10 cellular contexts compared by ENCODE assay signal in genomic region chr2:46812381-46813024, GRCh38.
DNase-seq lines count a peak whose midpoint lies in the region; ATAC-seq and TF ChIP-seq lines count a peak whose summit lies in the region.
"Had no signal": no experiment of that assay in that cellular context is flagged by ENCODE, and none has a peak within 500 bp of the region (broad histone marks: within the 10 kb centered on the region; RNA-seq: fewer than 3 reads in every experiment).

No MANE protein-coding gene starts in this region.

- H3K36me3 Mint-ChIP-seq in activated CD8-positive, alpha-beta T cell treated with anti-CD3 and anti-CD28 coated beads, Interleukin-2, amount 10 ng/mL, durations not matched to agents 7 days and 5 days (ENCODE audit: low read depth), result no peaks in the 10 kb centered on the region
- no peaks in the 10 kb centered on the region for H3K36me3 Mint-ChIP-seq in activated CD8-positive, alpha-beta T cell treated with anti-CD3 and anti-CD28 coated beads for 36 hours (ENCODE audit: low read depth)

- POLR2A ChIA-PET in activated CD8-positive, alpha-beta T cell treated with anti-CD3 and anti-CD28 coated beads, Interleukin-2, amount 10 ng/mL, durations not matched to agents 7 days and 5 days (lab: Charles Lee), result no interaction called here
- POLR2A ChIA-PET in activated CD8-positive, alpha-beta T cell treated with anti-CD3 and anti-CD28 coated beads for 36 hours (lab: Charles Lee), result no interaction called here

- no peak overlapping the region for H3K27ac Mint-ChIP-seq in activated CD8-positive, alpha-beta T cell treated with anti-CD3 and anti-CD28 coated beads, Interleukin-2, amount 10 ng/mL, durations not matched to agents 7 days and 5 days
- H3K27ac Mint-ChIP-seq in activated CD8-positive, alpha-beta T cell treated with anti-CD3 and anti-CD28 coated beads for 36 hours, result no peak overlapping the region

- peak overlapping the region in 3 of 4 donors; percentile 14 to 27 (median 21) for H3K4me3 ChIP-seq in esophagus muscularis mucosa
- no peak overlapping the region for H3K4me3 ChIP-seq in vagina

- no peaks in the 10 kb centered on the region for H3K9me3 ChIP-seq in esophagus muscularis mucosa
- no peaks in the 10 kb centered on the region for H3K9me3 ChIP-seq in vagina

- no peaks in the 10 kb centered on the region for H3K4me1 Mint-ChIP-seq in activated CD8-positive, alpha-beta T cell treated with anti-CD3 and anti-CD28 coated beads, Interleukin-2, amount 10 ng/mL, durations not matched to agents 7 days and 5 days (ENCODE audit: low read depth)
- no peaks in the 10 kb centered on the region for H3K4me1 Mint-ChIP-seq in activated CD8-positive, alpha-beta T cell treated with anti-CD3 and anti-CD28 coated beads for 36 hours (ENCODE audit: low read depth)

- TF ChIP-seq POLR2A in esophagus muscularis mucosa (IDR thresholded peaks at IDR 0.05; ENCODE audit: low read depth) (no peak), vagina (IDR thresholded peaks at IDR 0.05) (no peak)

- H3K27me3 ChIP-seq in esophagus muscularis mucosa, result no peaks in the 10 kb centered on the region
- H3K27me3 ChIP-seq in vagina, result no peaks in the 10 kb centered on the region

- peak overlapping the region; percentile 80 to 89 (median 82) for H3K27ac ChIP-seq in esophagus muscularis mucosa (replicated peaks in 1 of 4)
- peak overlapping the region; percentile 72 for H3K27ac ChIP-seq in vagina

- peak; percentile 1 for TF ChIP-seq EP300 in esophagus muscularis mucosa (IDR thresholded peaks at IDR 0.05)

- 20% methylated on average over 10 of the region's 10 CpGs for WGBS in esophagus muscularis mucosa

- H3K27me3 Mint-ChIP-seq in activated CD8-positive, alpha-beta T cell treated with anti-CD3 and anti-CD28 coated beads, Interleukin-2, amount 10 ng/mL, durations not matched to agents 7 days and 5 days (ENCODE audit: low read depth), result peaks cover 17% of the 10 kb centered on the region
- H3K27me3 Mint-ChIP-seq in activated CD8-positive, alpha-beta T cell treated with anti-CD3 and anti-CD28 coated beads for 36 hours, result peaks cover 6% of the 10 kb centered on the region

- H3K36me3 ChIP-seq in esophagus muscularis mucosa, result no peaks in the 10 kb centered on the region
- H3K36me3 ChIP-seq in vagina, result no peaks in the 10 kb centered on the region

- H3K4me1 ChIP-seq in esophagus muscularis mucosa (peaks cover 58 to 66% (median 66%) of the 10 kb centered on the region in 4 donors), vagina (peaks cover 52% of the 10 kb centered on the region)

- intact Hi-C loops in activated CD8-positive, alpha-beta T cell treated with anti-CD3 and anti-CD28 coated beads for 36 hours (cut with micrococcal nuclease), result no loop called here
- intact Hi-C loops in esophagus muscularis mucosa (cut with DNase I) (loop anchor here (5.0 kb wide), 1 partner anchor 65 kb away; no protein-coding TSS in a partner anchor), vagina (cut with DNase I) (loop anchor here (5.0 to 10.0 kb wide), 2 partner anchors 62 to 875 kb away; no protein-coding TSS in a partner anchor)

- ATAC-seq in activated CD8-positive, alpha-beta T cell treated with anti-CD3 and anti-CD28 coated beads, Interleukin-2, amount 10 ng/mL, durations not matched to agents 7 days and 5 days, result no peak
- ATAC-seq in activated CD8-positive, alpha-beta T cell treated with anti-CD3 and anti-CD28 coated beads for 36 hours, result no peak
- no peak for ATAC-seq in HG02763 (IDR thresholded peaks at IDR 0.05; ENCODE audit: unreplicated experiment)

- TF ChIP-seq CTCF in activated CD8-positive, alpha-beta T cell treated with anti-CD3 and anti-CD28 coated beads for 36 hours (IDR thresholded peaks at IDR 0.05), result no peak
- TF ChIP-seq CTCF in esophagus muscularis mucosa (IDR thresholded peaks at IDR 0.05) (no peak), vagina (IDR thresholded peaks at IDR 0.05) (no peak)

- CTCF ChIA-PET in activated CD8-positive, alpha-beta T cell treated with anti-CD3 and anti-CD28 coated beads, Interleukin-2, amount 10 ng/mL, durations not matched to agents 7 days and 5 days (lab: Charles Lee), result no interaction called here
- CTCF ChIA-PET in activated CD8-positive, alpha-beta T cell treated with anti-CD3 and anti-CD28 coated beads for 36 hours (lab: Charles Lee), result interaction anchor here (0.7 to 2.2 kb wide), 2 partner anchors 29 to 35 kb away, joined by 3 to 5 read pairs; no protein-coding TSS in a partner anchor

- no peaks in the 10 kb centered on the region for H3K9me3 Mint-ChIP-seq in activated CD8-positive, alpha-beta T cell treated with anti-CD3 and anti-CD28 coated beads, Interleukin-2, amount 10 ng/mL, durations not matched to agents 7 days and 5 days (ENCODE audit: insufficient read depth)
- H3K9me3 Mint-ChIP-seq in activated CD8-positive, alpha-beta T cell treated with anti-CD3 and anti-CD28 coated beads for 36 hours, result peaks cover 5% of the 10 kb centered on the region

- no peak overlapping the region for H3K4me3 Mint-ChIP-seq in activated CD8-positive, alpha-beta T cell treated with anti-CD3 and anti-CD28 coated beads, Interleukin-2, amount 10 ng/mL, durations not matched to agents 7 days and 5 days
- H3K4me3 Mint-ChIP-seq in activated CD8-positive, alpha-beta T cell treated with anti-CD3 and anti-CD28 coated beads for 36 hours, result no peak overlapping the region

- peak; percentile 12 for DNase-seq in activated CD8-positive, alpha-beta T cell treated with anti-CD3 and anti-CD28 coated beads, Interleukin-2, amount 10 ng/mL, durations not matched to agents 7 days and 5 days
- no peak for DNase-seq in activated CD8-positive, alpha-beta T cell treated with anti-CD3 and anti-CD28 coated beads for 36 hours
- DNase-seq in esophagus muscularis mucosa (ENCODE audit: extremely low spot score) (peak; percentile 93), myocyte (ENCODE audit: low read depth) (peak; percentile 64), vagina (ENCODE audit: extremely low spot score in 2 of 2) (peak in 1 of 2 donors; percentile 94), NCI-H748 (lab: John Stamatoyannopoulos, UW; ENCODE audit: unreplicated experiment) (no peak), NCI-H1417 (lab: John Stamatoyannopoulos, UW) (no peak)
- DNase-seq: 8988T; activated naive CD4-positive, alpha-beta T cell treated with Interleukin-2 at 50 U/mL for 16 hours had no signal

Comparison
In these comparisons a context has a peak if more than half of its experiments do, and no peak if none do; other contexts are left out.
1. DNase-seq: peak in activated CD8-positive, alpha-beta T cell treated with anti-CD3 and anti-CD28 coated beads, Interleukin-2, amount 10 ng/mL, durations not matched to agents 7 days and 5 days (single experiment), esophagus muscularis mucosa (single experiment) and myocyte (single experiment); none in activated CD8-positive, alpha-beta T cell treated with anti-CD3 and anti-CD28 coated beads for 36 hours (single experiment), NCI-H748 (single experiment) and NCI-H1417 (0 of 3).
2. H3K4me3 ChIP-seq: peak in esophagus muscularis mucosa (3 of 4); none in vagina (0 of 2).